Comparison of ENCODE assay signal across 8 cellular contexts in genomic region chr16:69123894-69124293, GRCh38. TPM values are rescaled to one million over a fixed set of nuclear protein-coding genes. Genes with fewer than 3 reads are reported as not detected.
DNase-seq lines count a peak whose midpoint lies in the region; ATAC-seq lines count a peak whose summit lies in the region.

No MANE protein-coding gene starts in this region.

- peak; percentile 32 to 82 (median 62) for ATAC-seq in T-cell (replicated peaks in 1 of 4)
- no peak for ATAC-seq in GM18861 (IDR thresholded peaks at IDR 0.05; ENCODE audit: unreplicated experiment)
- ATAC-seq in HG03135 (IDR thresholded peaks at IDR 0.05; ENCODE audit: unreplicated experiment), result no peak

- H3K36me3 Mint-ChIP-seq in T-cell (peaks cover 15% of the 10 kb centered on the region), immature natural killer cell (peaks cover 0 to 5% (median 0%) of the 10 kb centered on the region in 3 donors)

- DNase-seq in GF-D8 (lab: John Stamatoyannopoulos, UW) (peak; percentile 20), NCI-H1092 (lab: John Stamatoyannopoulos, UW) (peak; percentile 63), T-cell (peak in 32 of 34 experiments; percentile 20 to 86 (median 64)), astrocyte of the hippocampus (ENCODE audit: low read depth, low spot score) (peak; percentile 79), immature natural killer cell (peak; percentile 55 to 71 (median 58))
- peak; percentile 57 for DNase-seq in stimulated activated CD4-positive, alpha-beta T cell treated with anti-CD3 and anti-CD28 coated beads, Interleukin-2, amount 100 ng/mL, for 4 hours (ENCODE audit: low read depth)

- no peaks in the 10 kb centered on the region for H3K27me3 Mint-ChIP-seq in T-cell
- H3K27me3 Mint-ChIP-seq in immature natural killer cell (ENCODE audit: low read depth in 3 of 3), result peaks cover 0 to 3% (median 0%) of the 10 kb centered on the region in 3 donors

- POLR2A ChIA-PET in T-cell (lab: Charles Lee), result interaction anchor here in 1 of 2 donors (0.7 kb wide), 1 partner anchor 188 kb away, joined by 3 read pairs; no protein-coding TSS in a partner anchor

- H3K4me3 Mint-ChIP-seq in T-cell (no peak overlapping the region), immature natural killer cell (no peak overlapping the region)

- CTCF ChIA-PET in T-cell (lab: Charles Lee), result interaction anchor here (0.6 to 2.4 kb wide), 19 partner anchors 8 to 1662 kb away, joined by 3 to 11 read pairs (median 4); partner anchors contain the start of genes CHTF8 (in 1 of the 2) and UTP4 (in 1 of the 2)

- H3K9me3 Mint-ChIP-seq in T-cell, result no peaks in the 10 kb centered on the region
- no peaks in the 10 kb centered on the region for H3K9me3 Mint-ChIP-seq in immature natural killer cell

- peaks cover 21 to 29% (median 25%) of the 10 kb centered on the region in 3 donors for H3K4me1 Mint-ChIP-seq in T-cell
- H3K4me1 Mint-ChIP-seq in immature natural killer cell, result peaks cover 14 to 19% of the 10 kb centered on the region in 2 donors

- H3K27ac Mint-ChIP-seq in T-cell, result no peak overlapping the region
- H3K27ac Mint-ChIP-seq in immature natural killer cell, result peak overlapping the region in 1 of 6 donors; percentile 65

RNA-seq across cellular contexts. Expression of gene CHTF8, which starts 8.5 kb away (rescaled TPM):
- total RNA-seq in T-cell, result 100 to 1,000 TPM in 3 of 5 donors, 10 to 100 TPM in 2; 64.8 to 138 (median 124) TPM
- polyA plus RNA-seq in immature natural killer cell, result 100 to 1,000 TPM; 134 to 160 (median 150) TPM

RNA-seq across cellular contexts. Expression of gene UTP4, which starts 8.6 kb away (rescaled TPM):
- total RNA-seq in T-cell, result 10 to 100 TPM; 30.3 to 42.5 (median 37.8) TPM
- 10 to 100 TPM; 38.8 to 69.1 (median 50.4) TPM for polyA plus RNA-seq in immature natural killer cell

RNA-seq across cellular contexts. Expression of gene HAS3, which starts 18.4 kb away (rescaled TPM):
- 1 to 10 TPM; 2.0 to 4.7 (median 3.4) TPM for total RNA-seq in T-cell
- under 1 TPM in 2 of 3 donors, not detected in 1; 0.32 to 0.35 TPM for polyA plus RNA-seq in immature natural killer cell

Comparison
In these comparisons a context has a peak if more than half of its experiments do, and no peak if none do; other contexts are left out.
1. DNase-seq: peak in every context shown above with its lines; median percentile 79 in astrocyte of the hippocampus; 64 in T-cell; 63 in NCI-H1092; 58 in immature natural killer cell; 57 in stimulated activated CD4-positive, alpha-beta T cell treated with anti-CD3 and anti-CD28 coated beads, Interleukin-2, amount 100 ng/mL, for 4 hours; 20 in GF-D8.
2. ATAC-seq: peak in T-cell (4 of 4); none in GM18861 (single experiment) and HG03135 (single experiment).